ENCODE assay signal across 8 cellular contexts in genomic region chr10:35640474-35640873, GRCh38. TPM values are rescaled to one million over a fixed set of nuclear protein-coding genes. Genes with fewer than 3 reads are reported as not detected.
DNase-seq lines count a peak whose midpoint lies in the region; ATAC-seq, FAIRE-seq and TF ChIP-seq lines count a peak whose summit lies in the region.

No MANE protein-coding gene starts in this region.

- peak; percentile 46 for FAIRE-seq in endothelial cell of umbilical vein (lab: Jason Lieb, UNC)

- H4K20me1 ChIP-seq in endothelial cell of umbilical vein (replicated peaks; ENCODE audit: control insufficient read depth, extremely low read depth, insufficient read depth, low read length): no peaks in the 10 kb centered on the region

- H2AFZ ChIP-seq in endothelial cell of umbilical vein (ENCODE audit: low read depth, low read length): peak overlapping the region; percentile 89

- no peaks in the 10 kb centered on the region for H3K4me1 Mint-ChIP-seq in Caco-2 (ENCODE audit: low read depth, unreplicated experiment)
- peaks cover 11% of the 10 kb centered on the region for H3K4me1 Mint-ChIP-seq in activated CD4-positive, alpha-beta T cell treated with anti-CD3 and anti-CD28 coated beads, Interleukin-2, amount 10 ng/mL, durations not matched to agents 24 days and 14 days

- H3K27ac ChIP-seq in HUES48 (ENCODE audit: low read depth, low read length): no peak overlapping the region
- H3K27ac ChIP-seq in endothelial cell of umbilical vein (ENCODE audit: insufficient read depth, low read depth, low read length): no peak overlapping the region
- no peak overlapping the region for H3K27ac ChIP-seq in mesodermal cell (ENCODE audit: low read depth, low read length, severe bottlenecking)
- no peak overlapping the region for H3K27ac ChIP-seq in substantia nigra (ENCODE audit: low read depth, low read length, poor library complexity, severe bottlenecking)

- peaks cover 3% of the 10 kb centered on the region for H3K79me2 ChIP-seq in endothelial cell of umbilical vein (ENCODE audit: control insufficient read depth, insufficient read depth, low read length)

- H3K9me1 ChIP-seq in endothelial cell of umbilical vein (replicated peaks; ENCODE audit: control insufficient read depth, extremely low read depth, insufficient read depth, low read length): no peaks in the 10 kb centered on the region

- TF ChIP-seq CTCF in Caco-2 (IDR thresholded peaks at IDR 0.05; ENCODE audit: insufficient read depth in 1 of 2, low read depth in 1 of 2, low read length in 1 of 2, severe bottlenecking in 1 of 2, unreplicated experiment in 1 of 2): peak; percentile 25 to 60
- TF ChIP-seq CTCF in endothelial cell of umbilical vein (IDR thresholded peaks at IDR 0.05; ENCODE audit: extremely low read depth in 1 of 2, insufficient read depth in 1 of 2, low read depth in 1 of 2, low read length in 2 of 2): peak; percentile 27 to 46

- BruUV-seq in Caco-2 (replicated peaks; lab: Mats Ljungman, UMichigan): no TSS peak
- BruUV-seq in endothelial cell of umbilical vein (replicated peaks; lab: Mats Ljungman, UMichigan): no TSS peak

- intact Hi-C loops in Caco-2 (cut with micrococcal nuclease; ENCODE audit: unreplicated experiment): no loop called here
- intact Hi-C loops in activated CD4-positive, alpha-beta T cell treated with anti-CD3 and anti-CD28 coated beads, Interleukin-2, amount 10 ng/mL, durations not matched to agents 24 days and 14 days (cut with micrococcal nuclease): loop anchor here (5.0 kb wide), 2 partner anchors 518 to 1242 kb away; no protein-coding TSS in a partner anchor
- intact Hi-C loops in endothelial cell of umbilical vein (cut with micrococcal nuclease): loop anchor here (1.0 to 5.0 kb wide), 6 partner anchors 272 to 1139 kb away; no protein-coding TSS in a partner anchor

- H3K27ac Mint-ChIP-seq in Caco-2 (ENCODE audit: unreplicated experiment): no peak overlapping the region
- no peak overlapping the region for H3K27ac Mint-ChIP-seq in activated CD4-positive, alpha-beta T cell treated with anti-CD3 and anti-CD28 coated beads, Interleukin-2, amount 10 ng/mL, durations not matched to agents 24 days and 14 days

- peaks cover 11% of the 10 kb centered on the region for H3K36me3 Mint-ChIP-seq in Caco-2 (ENCODE audit: insufficient read depth, unreplicated experiment)
- H3K36me3 Mint-ChIP-seq in activated CD4-positive, alpha-beta T cell treated with anti-CD3 and anti-CD28 coated beads, Interleukin-2, amount 10 ng/mL, durations not matched to agents 24 days and 14 days (ENCODE audit: low read depth): no peaks in the 10 kb centered on the region

- H3K9me3 ChIP-seq in Caco-2: no peaks in the 10 kb centered on the region
- no peaks in the 10 kb centered on the region for H3K9me3 ChIP-seq in HUES48 (ENCODE audit: control insufficient read depth, insufficient read depth, low read length)
- no peaks in the 10 kb centered on the region for H3K9me3 ChIP-seq in endothelial cell of umbilical vein (replicated peaks; ENCODE audit: control insufficient read depth, insufficient read depth, low read length)
- H3K9me3 ChIP-seq in mesodermal cell (ENCODE audit: control insufficient read depth, low read length): no peaks in the 10 kb centered on the region

- TF ChIP-seq POLR2A in endothelial cell of umbilical vein (IDR thresholded peaks at IDR 0.05; ENCODE audit: low read depth, low read length): no peak

- H3K36me3 ChIP-seq in Caco-2 (ENCODE audit: control insufficient read depth, insufficient read depth, low read length) (no peaks in the 10 kb centered on the region), HUES48 (ENCODE audit: control insufficient read depth, insufficient read depth, low read length) (no peaks in the 10 kb centered on the region), endothelial cell of umbilical vein (ENCODE audit: control insufficient read depth in 2 of 2, extremely low read depth in 1 of 2, insufficient read depth in 2 of 2, low read length in 2 of 2) (no peaks in the 10 kb centered on the region), mesodermal cell (ENCODE audit: control insufficient read depth, insufficient read depth, low read length) (no peaks in the 10 kb centered on the region)

- H3K4me3 Mint-ChIP-seq in Caco-2 (ENCODE audit: unreplicated experiment): peak overlapping the region; percentile 89
- peak overlapping the region; percentile 83 for H3K4me3 Mint-ChIP-seq in activated CD4-positive, alpha-beta T cell treated with anti-CD3 and anti-CD28 coated beads, Interleukin-2, amount 10 ng/mL, durations not matched to agents 24 days and 14 days

- H3K27me3 Mint-ChIP-seq in Caco-2 (ENCODE audit: insufficient read depth, unreplicated experiment): peaks cover 17% of the 10 kb centered on the region
- H3K27me3 Mint-ChIP-seq in activated CD4-positive, alpha-beta T cell treated with anti-CD3 and anti-CD28 coated beads, Interleukin-2, amount 10 ng/mL, durations not matched to agents 24 days and 14 days: peaks cover 74% of the 10 kb centered on the region

- peak; percentile 8 for ATAC-seq in GM19395 (IDR thresholded peaks at IDR 0.05; ENCODE audit: unreplicated experiment)

- peak overlapping the region; percentile 24 for H3K4me2 ChIP-seq in endothelial cell of umbilical vein (ENCODE audit: insufficient read depth, low read length)

- peaks cover 4% of the 10 kb centered on the region for H3K27me3 ChIP-seq in Caco-2 (replicated peaks; ENCODE audit: control insufficient read depth, insufficient read depth, low read length)
- H3K27me3 ChIP-seq in HUES48 (ENCODE audit: control insufficient read depth, insufficient read depth, low read length): peaks cover 28% of the 10 kb centered on the region
- peaks cover 2 to 25% of the 10 kb centered on the region in 2 experiments for H3K27me3 ChIP-seq in endothelial cell of umbilical vein (ENCODE audit: control insufficient read depth in 2 of 2, insufficient read depth in 2 of 2, low read length in 2 of 2)

- peak overlapping the region; percentile 49 for H3K4me3 ChIP-seq in Caco-2 (ENCODE audit: low read depth, low read length)
- peak overlapping the region; percentile 71 for H3K4me3 ChIP-seq in HUES48 (ENCODE audit: low read depth, low read length)
- peak overlapping the region in 2 of 3 experiments; percentile 46 to 83 for H3K4me3 ChIP-seq in endothelial cell of umbilical vein (replicated peaks in 1 of 3; ENCODE audit: insufficient read depth in 1 of 3, low read depth in 1 of 3, low read length in 3 of 3)
- H3K4me3 ChIP-seq in mesodermal cell (ENCODE audit: extremely low read depth, insufficient read depth, low read length, poor library complexity, severe bottlenecking): peak overlapping the region; percentile 41

- peak; percentile 70 to 85 for DNase-seq in Caco-2
- DNase-seq in activated CD4-positive, alpha-beta T cell treated with anti-CD3 and anti-CD28 coated beads, Interleukin-2, amount 10 ng/mL, durations not matched to agents 24 days and 14 days: peak; percentile 79
- DNase-seq in endothelial cell of umbilical vein (ENCODE audit: low read depth, low spot score): peak; percentile 61
- peak in 32 of 49 donors; percentile 8 to 64 (median 34) for DNase-seq in substantia nigra (lab: John Stamatoyannopoulos, UW)
- DNase-seq in NCI-H2171 (lab: John Stamatoyannopoulos, UW): no peak

- H3K9me3 Mint-ChIP-seq in Caco-2 (ENCODE audit: unreplicated experiment): no peaks in the 10 kb centered on the region
- no peaks in the 10 kb centered on the region for H3K9me3 Mint-ChIP-seq in activated CD4-positive, alpha-beta T cell treated with anti-CD3 and anti-CD28 coated beads, Interleukin-2, amount 10 ng/mL, durations not matched to agents 24 days and 14 days

- 1% methylated on average over 46 to 53 of the region's 53 CpGs for WGBS in mesodermal cell (ENCODE audit: insufficient coverage in 2 of 2), 2 experiments

- dilution Hi-C loops in endothelial cell of umbilical vein (cut with MboI; ENCODE audit: extremely low pct_ligation_motif_present, low sequenced_read_pairs): no loop called here

- POLR2A ChIA-PET in Caco-2 (lab: Charles Lee): no interaction called here
- POLR2A ChIA-PET in endothelial cell of umbilical vein (lab: Charles Lee): no interaction called here

- peaks cover 3% of the 10 kb centered on the region; the same call in 1 of the 2 replicates for H3K4me1 ChIP-seq in Caco-2
- H3K4me1 ChIP-seq in HUES48 (ENCODE audit: control insufficient read depth, insufficient read depth, low read length): peaks cover 38% of the 10 kb centered on the region
- H3K4me1 ChIP-seq in endothelial cell of umbilical vein (ENCODE audit: control insufficient read depth, extremely low read depth, insufficient read depth, low read length): peaks cover 39% of the 10 kb centered on the region
- peaks cover 23% of the 10 kb centered on the region for H3K4me1 ChIP-seq in mesodermal cell (ENCODE audit: control insufficient read depth, insufficient read depth, low read length, poor library complexity, severe bottlenecking)

- H3K9ac ChIP-seq in HUES48 (ENCODE audit: low read depth, low read length): no peak overlapping the region; the same call in 1 of the 2 replicates
- H3K9ac ChIP-seq in endothelial cell of umbilical vein (replicated peaks; ENCODE audit: extremely low read depth, insufficient read depth, low read length): peak overlapping the region; percentile 34

- CTCF ChIA-PET in Caco-2 (lab: Charles Lee) (interaction anchor here (0.6 to 1.5 kb wide), 3 partner anchors 45 to 1139 kb away, joined by 3 to 5 read pairs (median 3); no protein-coding TSS in a partner anchor), endothelial cell of umbilical vein (lab: Charles Lee) (interaction anchor here (0.7 to 10.8 kb wide), 15 partner anchors 13 to 1240 kb away, joined by 3 to 316 read pairs (median 6); no protein-coding TSS in a partner anchor)

RNA-seq across cellular contexts. Expression of gene FZD8, which starts 1.6 kb away (rescaled TPM):
- total RNA-seq in Caco-2 (2022): 2.4 and 3.4 TPM in 2 replicates
- 0.38 and 0.56 TPM in 2 replicates for total RNA-seq in activated CD4-positive, alpha-beta T cell treated with anti-CD3 and anti-CD28 coated beads, Interleukin-2, amount 10 ng/mL, durations not matched to agents 24 days and 14 days
- 9.1 and 11.1 TPM in 2 replicates for total RNA-seq in endothelial cell of umbilical vein
- polyA plus RNA-seq in endothelial cell of umbilical vein: 6.2 and 7.5 TPM in 2 replicates
- polyA plus RNA-seq in endothelial cell of umbilical vein (2011; cell fraction: cytosol; rRNA removed): 3.2 and 3.6 TPM in 2 replicates
- 6.6 and 6.7 TPM in 2 replicates for polyA plus RNA-seq in endothelial cell of umbilical vein (2011; cell fraction: nucleus; rRNA removed)
- 7.7 and 20.4 TPM in 2 replicates for polyA plus RNA-seq in endothelial cell of umbilical vein (2012)
- polyA minus RNA-seq in endothelial cell of umbilical vein: 8.6 and 11.0 TPM in 2 replicates
- 7.0 TPM for polyA minus RNA-seq in endothelial cell of umbilical vein (2011; cell fraction: cytosol; rRNA and poly(A)+ RNA removed)
- 10.7 and 17.3 TPM in 2 replicates for polyA minus RNA-seq in endothelial cell of umbilical vein (2011; cell fraction: nucleus; rRNA and poly(A)+ RNA removed)
- polyA plus RNA-seq in mesodermal cell (2013, experiment 1 of 2): 15.9 TPM
- polyA plus RNA-seq in mesodermal cell (2013, experiment 2 of 2): 17.3 TPM

RNA-seq across cellular contexts. Expression of gene GJD4, which starts 35.3 kb away (rescaled TPM):
- total RNA-seq in Caco-2 (2022) (0.18 TPM in 1 of 2 replicates, not detected in the other), endothelial cell of umbilical vein (not detected in 2 replicates)
- not detected in 2 replicates for total RNA-seq in activated CD4-positive, alpha-beta T cell treated with anti-CD3 and anti-CD28 coated beads, Interleukin-2, amount 10 ng/mL, durations not matched to agents 24 days and 14 days
- not detected in 2 replicates for polyA plus RNA-seq in endothelial cell of umbilical vein
- polyA plus RNA-seq in endothelial cell of umbilical vein (2011; cell fraction: cytosol; rRNA removed): not detected in 2 replicates
- polyA plus RNA-seq in endothelial cell of umbilical vein (2011; cell fraction: nucleus; rRNA removed): not detected in 2 replicates
- polyA plus RNA-seq in endothelial cell of umbilical vein (2012): not detected in 2 replicates
- not detected in 2 replicates for polyA minus RNA-seq in endothelial cell of umbilical vein
- polyA minus RNA-seq in endothelial cell of umbilical vein (2011; cell fraction: cytosol; rRNA and poly(A)+ RNA removed): not detected
- not detected in 2 replicates for polyA minus RNA-seq in endothelial cell of umbilical vein (2011; cell fraction: nucleus; rRNA and poly(A)+ RNA removed)
- not detected for polyA plus RNA-seq in mesodermal cell (2013, experiment 1 of 2)
- not detected for polyA plus RNA-seq in mesodermal cell (2013, experiment 2 of 2)
